ENCODE assay signal across 8 cellular contexts in genomic region chr1:155324041-155324716, GRCh38. TPM values are rescaled to one million over a fixed set of nuclear protein-coding genes. Genes with fewer than 3 reads are reported as not detected.
DNase-seq lines count a peak whose midpoint lies in the region; ATAC-seq and TF ChIP-seq lines count a peak whose summit lies in the region.

No MANE protein-coding gene starts in this region.

- H3K27me3 Mint-ChIP-seq in Calu3 (ENCODE audit: unreplicated experiment): no peaks in the 10 kb centered on the region

- no peak for TF ChIP-seq CTCF in Calu3 (IDR thresholded peaks at IDR 0.05; ENCODE audit: unreplicated experiment)
- TF ChIP-seq CTCF in OCI-LY3 (IDR thresholded peaks at IDR 0.05; ENCODE audit: low read depth, low read length): no peak

- intact Hi-C loops in Calu3 (cut with micrococcal nuclease; ENCODE audit: unreplicated experiment): loop anchor here (2.0 kb wide), 1 partner anchor 73 kb away; no protein-coding TSS in a partner anchor

- no peaks in the 10 kb centered on the region for H3K79me2 ChIP-seq in OCI-LY3 (ENCODE audit: low read length)

- H3K27ac Mint-ChIP-seq in Calu3 (ENCODE audit: unreplicated experiment): peak overlapping the region; percentile 60

- H4K20me1 ChIP-seq in OCI-LY3 (ENCODE audit: insufficient read depth, low read length): peaks cover 14% of the 10 kb centered on the region

- H3K4me2 ChIP-seq in OCI-LY3 (ENCODE audit: low read length): peak overlapping the region; percentile 96

- H3K4me3 Mint-ChIP-seq in Calu3 (ENCODE audit: low read depth, unreplicated experiment): peak overlapping the region; percentile 90

- peak; percentile 62 for ATAC-seq in GM21515 (IDR thresholded peaks at IDR 0.05; ENCODE audit: unreplicated experiment)

- H3K4me1 ChIP-seq in OCI-LY3 (ENCODE audit: low read length): peaks cover 6% of the 10 kb centered on the region
- H3K4me1 ChIP-seq in mononuclear cell (ENCODE audit: insufficient read depth, low read length): peaks cover 47% of the 10 kb centered on the region

- H3K9me3 ChIP-seq in OCI-LY3 (ENCODE audit: insufficient read depth, low read length) (no peaks in the 10 kb centered on the region), mononuclear cell (ENCODE audit: low read depth, low read length) (no peaks in the 10 kb centered on the region)

- DNase-seq in Calu3 (peak; percentile 98), HuH-7.5 (ENCODE audit: low spot score) (peak; percentile 98), activated T-cell treated with anti-CD3 and anti-CD28 coated beads for 24 hours (ENCODE audit: low read depth) (peak; percentile 86), epidermal melanocyte (ENCODE audit: insufficient read length, low spot score) (peak; percentile 96)
- DNase-seq in stimulated activated CD8-positive, alpha-beta memory T cell treated with anti-CD3 and anti-CD28 coated beads, Interleukin-2, amount 100 ng/mL, for 48 hours (ENCODE audit: low read depth in 2 of 2): peak; percentile 90 to 92

- H3K27me3 ChIP-seq in OCI-LY3 (ENCODE audit: low read depth, low read length) (no peaks in the 10 kb centered on the region), mononuclear cell (ENCODE audit: insufficient read depth, low read length) (no peaks in the 10 kb centered on the region)

- H3K4me1 Mint-ChIP-seq in Calu3 (ENCODE audit: low read depth, unreplicated experiment): peaks cover 39% of the 10 kb centered on the region

- peaks cover 17% of the 10 kb centered on the region for H3K36me3 ChIP-seq in OCI-LY3 (replicated peaks; ENCODE audit: low read depth, low read length)

- peak overlapping the region; percentile 57; the same call in 1 of the 2 replicates for H2AFZ ChIP-seq in OCI-LY3 (ENCODE audit: low read depth, low read length)

- H3K36me3 Mint-ChIP-seq in Calu3 (ENCODE audit: insufficient read depth, unreplicated experiment): peaks cover 92% of the 10 kb centered on the region

- CTCF ChIA-PET in Calu3 (lab: Charles Lee): interaction anchor here (0.6 to 3.4 kb wide), 20 partner anchors 12 to 679 kb away, joined by 3 to 44 read pairs (median 6); partner anchors contain the start of genes CLK2, FDPS, HCN3 and KRTCAP2

- H3K9ac ChIP-seq in OCI-LY3 (ENCODE audit: low read length): peak overlapping the region; percentile 99

- BruUV-seq in Calu3 (replicated peaks; lab: Mats Ljungman, UMichigan): no TSS peak

- no peaks in the 10 kb centered on the region for H3K9me3 Mint-ChIP-seq in Calu3 (ENCODE audit: low read depth, unreplicated experiment)

- H3K4me3 ChIP-seq in OCI-LY3 (ENCODE audit: low read length): peak overlapping the region; percentile 93
- peak overlapping the region; percentile 88 for H3K4me3 ChIP-seq in mononuclear cell (ENCODE audit: low read length)

- peak overlapping the region; percentile 82 for H3K27ac ChIP-seq in OCI-LY3 (ENCODE audit: low read length)

RNA-seq across cellular contexts. Expression of gene RUSC1, which starts 3.5 kb away (rescaled TPM):
- total RNA-seq in Calu3 (2022): 48.4 and 49.0 TPM in 2 replicates
- total RNA-seq in mononuclear cell: 6.6 TPM

RNA-seq across cellular contexts. Expression of gene FDPS, which starts 15.5 kb away (rescaled TPM):
- total RNA-seq in Calu3 (2022) (329 and 410 TPM in 2 replicates), mononuclear cell (21.5 TPM)

RNA-seq across cellular contexts. Expression of gene PKLR, which starts 22.9 kb away (rescaled TPM):
- not detected in 2 replicates for total RNA-seq in Calu3 (2022)
- not detected for total RNA-seq in mononuclear cell

RNA-seq across cellular contexts. Expression of gene HCN3, which starts 46.9 kb away (rescaled TPM):
- total RNA-seq in Calu3 (2022): 11.8 and 19.6 TPM in 2 replicates
- total RNA-seq in mononuclear cell: 0.21 TPM

RNA-seq across cellular contexts. Expression of gene CLK2, which starts 50.9 kb away (rescaled TPM):
- total RNA-seq in Calu3 (2022) (78.5 and 79.4 TPM in 2 replicates), mononuclear cell (18.2 TPM)

Comparison
In these comparisons a context has a peak if more than half of its experiments do, and no peak if none do; other contexts are left out.
1. Peak in every context shown above with its lines: DNase-seq, ATAC-seq, H3K4me3 ChIP-seq and H3K27ac ChIP-seq.
2. RNA of gene FDPS, which starts 15.5 kb away (total RNA-seq): 329 to 410 TPM in Calu3; 21.5 TPM in mononuclear cell (single experiment); every median in the first group is over 10 times any median in the second.